1 cellular context compared by ENCODE assay signal in the genomic region with DNA sequence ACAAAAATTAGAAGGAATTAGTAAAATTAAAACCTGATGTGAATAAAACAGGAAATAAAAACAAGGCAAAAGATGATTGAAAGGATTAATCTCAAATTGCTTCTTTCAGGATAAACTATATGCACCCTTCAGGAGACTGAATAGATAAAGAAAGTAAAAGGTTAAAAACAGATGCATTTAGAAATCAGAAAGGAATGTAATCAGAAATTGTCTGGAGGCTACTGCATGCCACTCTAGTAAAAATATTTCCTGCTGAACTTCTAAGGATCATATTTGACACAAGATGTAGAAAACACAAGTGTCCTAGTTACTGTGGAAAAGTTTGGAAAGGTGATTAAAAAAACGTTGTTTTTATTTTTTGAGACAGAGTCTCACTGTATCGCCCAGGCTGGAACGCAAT.
TF ChIP-seq lines count a peak whose summit lies in the region.

No MANE protein-coding gene starts in this region.

TF ChIP-seq in IMR-90, 13 proteins besides CTCF, POLR2A, EP300 and RAD21:
- no peak for TF ChIP-seq RCOR1 (IDR thresholded peaks at IDR 0.05; ENCODE audit: insufficient replicate concordance, low read length)
- TF ChIP-seq MAZ (IDR thresholded peaks at IDR 0.05; ENCODE audit: borderline replicate concordance, low read depth, low read length): no peak
- TF ChIP-seq FOS (IDR thresholded peaks at IDR 0.05; ENCODE audit: low read depth, low read length): no peak
- TF ChIP-seq SMC3 (IDR thresholded peaks at IDR 0.05; ENCODE audit: low read depth, low read length): no peak
- TF ChIP-seq NFE2L2 (IDR thresholded peaks at IDR 0.05; ENCODE audit: low read depth, low read length): no peak
TF ChIP-seq in IMR-90: peak in this region for 0.
